Comparison of ENCODE assay signal across 8 cellular contexts in the genomic region with DNA sequence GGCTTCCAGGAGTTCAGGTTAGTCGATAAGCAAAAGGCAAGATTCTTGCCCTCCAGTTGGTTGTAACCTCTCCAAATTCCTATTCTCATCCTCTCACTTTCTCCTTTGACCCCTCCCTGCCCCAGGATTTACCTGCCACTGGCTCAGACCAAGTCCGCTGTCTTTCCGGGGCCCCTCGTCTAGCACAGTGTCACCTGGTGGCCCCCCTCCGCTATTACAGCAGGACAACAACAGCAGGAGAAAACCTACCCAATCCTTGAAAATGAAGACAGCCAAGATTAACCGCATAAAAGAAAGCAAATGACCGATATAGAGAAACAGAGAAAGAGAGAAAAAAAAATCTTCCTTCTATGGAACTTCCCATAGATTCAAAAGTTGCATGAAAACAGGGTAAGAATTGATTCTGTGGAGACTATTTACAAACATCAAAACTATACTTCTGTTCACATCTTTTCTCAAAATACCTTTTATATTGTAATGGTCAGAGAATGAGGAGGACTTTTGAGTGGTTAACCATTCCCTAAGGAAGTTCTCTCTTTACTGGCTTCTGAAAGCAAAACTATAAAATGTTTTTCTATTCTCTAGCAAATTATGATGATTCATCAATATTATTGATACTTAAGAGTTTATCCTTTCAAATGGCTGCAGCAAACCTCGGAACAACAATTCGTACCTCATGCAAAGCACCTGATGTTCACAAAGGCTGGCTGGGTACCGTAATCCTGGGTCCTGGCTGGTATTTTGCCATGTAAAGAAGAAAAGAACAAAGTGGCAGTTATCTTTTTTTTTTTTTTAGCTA. TPM values are rescaled to one million over a fixed set of nuclear protein-coding genes. Genes with fewer than 3 reads are reported as not detected.
DNase-seq lines count a peak whose midpoint lies in the region; ATAC-seq and TF ChIP-seq lines count a peak whose summit lies in the region.
"Had no signal": no experiment of that assay in that cellular context is flagged by ENCODE, and none has a peak within 500 bp of the region (broad histone marks: within the 10 kb centered on the region; RNA-seq: fewer than 3 reads in every experiment).

No MANE protein-coding gene starts in this region.

- POLR2A ChIA-PET in activated naive CD8-positive, alpha-beta T cell treated with anti-CD3 and anti-CD28 coated beads, Interleukin-2, amount 10 ng/mL, durations not matched to agents 7 days and 5 days (lab: Charles Lee) = no interaction called here

- no peak overlapping the region for H3K27ac Mint-ChIP-seq in activated naive CD8-positive, alpha-beta T cell treated with anti-CD3 and anti-CD28 coated beads, Interleukin-2, amount 10 ng/mL, durations not matched to agents 7 days and 5 days

- H3K9me3 Mint-ChIP-seq in activated naive CD8-positive, alpha-beta T cell treated with anti-CD3 and anti-CD28 coated beads, Interleukin-2, amount 10 ng/mL, durations not matched to agents 7 days and 5 days = no peaks in the 10 kb centered on the region

- peak; percentile 46 for DNase-seq in activated naive CD8-positive, alpha-beta T cell treated with anti-CD3 and anti-CD28 coated beads, Interleukin-2, amount 10 ng/mL, durations not matched to agents 7 days and 5 days
- DNase-seq in mucosa of descending colon (peak in 2 of 3 donors; percentile 40 to 51), NCI-H446 (lab: John Stamatoyannopoulos, UW) (no peak), NCI-H2107 (lab: John Stamatoyannopoulos, UW) (no peak)

- no peaks in the 10 kb centered on the region for H3K9me3 ChIP-seq in mucosa of descending colon

- peaks cover 27% of the 10 kb centered on the region for H3K27me3 Mint-ChIP-seq in activated naive CD8-positive, alpha-beta T cell treated with anti-CD3 and anti-CD28 coated beads, Interleukin-2, amount 10 ng/mL, durations not matched to agents 7 days and 5 days

- peaks cover 1% of the 10 kb centered on the region for H3K4me1 Mint-ChIP-seq in activated naive CD8-positive, alpha-beta T cell treated with anti-CD3 and anti-CD28 coated beads, Interleukin-2, amount 10 ng/mL, durations not matched to agents 7 days and 5 days

- H3K36me3 ChIP-seq in mucosa of descending colon (ENCODE audit: low read depth) = no peaks in the 10 kb centered on the region

- ATAC-seq in HG02973 (IDR thresholded peaks at IDR 0.05; ENCODE audit: unreplicated experiment) (peak; percentile 76), mucosa of descending colon (peak; percentile 47), HG03139 (IDR thresholded peaks at IDR 0.05; ENCODE audit: unreplicated experiment) (no peak)
- ATAC-seq in activated naive CD8-positive, alpha-beta T cell treated with anti-CD3 and anti-CD28 coated beads, Interleukin-2, amount 10 ng/mL, durations not matched to agents 7 days and 5 days (ENCODE audit: low read depth) = no peak

- intact Hi-C loops in mucosa of descending colon (cut with DNase I, micrococcal nuclease) = no loop called here

- no peaks in the 10 kb centered on the region for H3K4me1 ChIP-seq in mucosa of descending colon (ENCODE audit: low read depth)

- TF ChIP-seq CTCF in GM12875 (IDR thresholded peaks at IDR 0.05; ENCODE audit: borderline replicate concordance, insufficient read depth, low read depth, low read length) = peak; percentile 89
- peak; percentile 61 for TF ChIP-seq CTCF in mucosa of descending colon (IDR thresholded peaks at IDR 0.05)

- H3K4me3 ChIP-seq in GM12875 (ENCODE audit: low read depth, low read length) = no peak overlapping the region
- H3K4me3 ChIP-seq in mucosa of descending colon = no peak overlapping the region

- no peak overlapping the region for H3K4me3 Mint-ChIP-seq in activated naive CD8-positive, alpha-beta T cell treated with anti-CD3 and anti-CD28 coated beads, Interleukin-2, amount 10 ng/mL, durations not matched to agents 7 days and 5 days

- no peaks in the 10 kb centered on the region for H3K36me3 Mint-ChIP-seq in activated naive CD8-positive, alpha-beta T cell treated with anti-CD3 and anti-CD28 coated beads, Interleukin-2, amount 10 ng/mL, durations not matched to agents 7 days and 5 days

RNA-seq across cellular contexts. Expression of gene ST8SIA2, which starts 10.0 kb away (rescaled TPM):
- total RNA-seq in activated naive CD8-positive, alpha-beta T cell treated with anti-CD3 and anti-CD28 coated beads, Interleukin-2, amount 10 ng/mL, durations not matched to agents 7 days and 5 days = not detected
- total RNA-seq in mucosa of descending colon = under 1 TPM; 0.29 to 0.44 (median 0.43) TPM
- total RNA-seq: T-helper 2 cell treated with Interferon-gamma antibody and Interleukin-4, amounts not matched to agents 100 ng/mL and 5 ng/mL, for 36 hours had no signal

Comparison
In these comparisons a context has a peak if more than half of its experiments do, and no peak if none do; other contexts are left out.
1. ATAC-seq: peak in HG02973 (single experiment) and mucosa of descending colon (single experiment); none in activated naive CD8-positive, alpha-beta T cell treated with anti-CD3 and anti-CD28 coated beads, Interleukin-2, amount 10 ng/mL, durations not matched to agents 7 days and 5 days (single experiment) and HG03139 (single experiment).
2. DNase-seq: peak in activated naive CD8-positive, alpha-beta T cell treated with anti-CD3 and anti-CD28 coated beads, Interleukin-2, amount 10 ng/mL, durations not matched to agents 7 days and 5 days (single experiment) and mucosa of descending colon (2 of 3); none in NCI-H446 (0 of 2) and NCI-H2107 (single experiment).